Comparison of ENCODE assay signal across 8 cellular contexts in genomic region chr2:40213071-40213470, GRCh38.
DNase-seq lines count a peak whose midpoint lies in the region; ATAC-seq and TF ChIP-seq lines count a peak whose summit lies in the region.
"Had no signal": no experiment of that assay in that cellular context is flagged by ENCODE, and none has a peak within 500 bp of the region (broad histone marks: within the 10 kb centered on the region; RNA-seq: fewer than 3 reads in every experiment).

No MANE protein-coding gene starts in this region.

- no peak for TF ChIP-seq POLR2A in gastroesophageal sphincter (IDR thresholded peaks at IDR 0.05)
- no peak for TF ChIP-seq POLR2A in testis (IDR thresholded peaks at IDR 0.05)

- peak overlapping the region in 1 of 4 donors; percentile 45 for H3K27ac ChIP-seq in gastroesophageal sphincter
- no peak overlapping the region for H3K27ac ChIP-seq in testis

- peak; percentile 28 to 48 (median 39) for TF ChIP-seq CTCF in gastroesophageal sphincter (IDR thresholded peaks at IDR 0.05)
- peak in 2 of 3 experiments; percentile 34 to 41 for TF ChIP-seq CTCF in testis (IDR thresholded peaks at IDR 0.05)

- H3K4me1 ChIP-seq in gastroesophageal sphincter (peaks cover 0 to 27% (median 7%) of the 10 kb centered on the region in 3 donors), testis (no peaks in the 10 kb centered on the region)

- 33% methylated on average over 1 of the region's 1 CpG; no CpG with 5 or more reads in 1 of the 2 donors for WGBS in gastroesophageal sphincter (ENCODE audit: low coverage in 1 of 2), 2 donors
- WGBS in testis, 2 donors, result 38 to 69% methylated on average over 1 of the region's 1 CpG

- peaks cover 0 to 2% (median 0%) of the 10 kb centered on the region in 4 donors for H3K4me1 Mint-ChIP-seq in naive thymus-derived CD8-positive, alpha-beta T cell

- no peak overlapping the region for H3K4me3 Mint-ChIP-seq in naive thymus-derived CD8-positive, alpha-beta T cell

- H3K4me3 ChIP-seq in gastroesophageal sphincter (no peak overlapping the region), testis (no peak overlapping the region)

- H3K9me3 Mint-ChIP-seq in naive thymus-derived CD8-positive, alpha-beta T cell, result peaks cover 0 to 12% (median 2%) of the 10 kb centered on the region in 9 donors

- H3K27ac Mint-ChIP-seq in naive thymus-derived CD8-positive, alpha-beta T cell, result no peak overlapping the region

- no peaks in the 10 kb centered on the region for H3K36me3 ChIP-seq in gastroesophageal sphincter
- no peaks in the 10 kb centered on the region for H3K36me3 ChIP-seq in testis (ENCODE audit: low read depth, missing control alignments)

- DNase-seq in HCEC 1CT, result peak; percentile 75
- DNase-seq in RPMI8226, result peak; percentile 16
- DNase-seq in testis, result no peak
- no peak for DNase-seq in superior temporal gyrus (ENCODE audit: extremely low spot score)
- DNase-seq in mesenteric fat pad (ENCODE audit: low spot score), result no peak
- no peak for DNase-seq in naive thymus-derived CD8-positive, alpha-beta T cell
- DNase-seq: activated CD4-positive, CD25-positive, alpha-beta regulatory T cell treated with anti-CD3 and anti-CD28 coated beads, Interleukin-2, amount 50 U/mL, for 72 hours had no signal

- TF ChIP-seq EP300 in gastroesophageal sphincter (IDR thresholded peaks at IDR 0.05), result no peak

- peak; percentile 32 for ATAC-seq in gastroesophageal sphincter
- ATAC-seq in naive thymus-derived CD8-positive, alpha-beta T cell, result no peak

- H3K36me3 Mint-ChIP-seq in naive thymus-derived CD8-positive, alpha-beta T cell, result no peaks in the 10 kb centered on the region

- intact Hi-C loops in testis (cut with DNase I; ENCODE audit: low total_unique reads), result no loop called here

- H3K9me3 ChIP-seq in gastroesophageal sphincter (no peaks in the 10 kb centered on the region), testis (no peaks in the 10 kb centered on the region)

- H3K27me3 ChIP-seq in gastroesophageal sphincter (no peaks in the 10 kb centered on the region), testis (no peaks in the 10 kb centered on the region)

- no peaks in the 10 kb centered on the region for H3K27me3 Mint-ChIP-seq in naive thymus-derived CD8-positive, alpha-beta T cell

- POLR2A ChIA-PET in naive thymus-derived CD8-positive, alpha-beta T cell (lab: Charles Lee), result no interaction called here

Comparison
In these comparisons a context has a peak if more than half of its experiments do, and no peak if none do; other contexts are left out.
1. DNase-seq: peak in HCEC 1CT (single experiment) and RPMI8226 (single experiment); none in testis (single experiment), superior temporal gyrus (single experiment), mesenteric fat pad (single experiment) and naive thymus-derived CD8-positive, alpha-beta T cell (0 of 10).